3 cellular contexts compared by ENCODE assay signal in the genomic region with DNA sequence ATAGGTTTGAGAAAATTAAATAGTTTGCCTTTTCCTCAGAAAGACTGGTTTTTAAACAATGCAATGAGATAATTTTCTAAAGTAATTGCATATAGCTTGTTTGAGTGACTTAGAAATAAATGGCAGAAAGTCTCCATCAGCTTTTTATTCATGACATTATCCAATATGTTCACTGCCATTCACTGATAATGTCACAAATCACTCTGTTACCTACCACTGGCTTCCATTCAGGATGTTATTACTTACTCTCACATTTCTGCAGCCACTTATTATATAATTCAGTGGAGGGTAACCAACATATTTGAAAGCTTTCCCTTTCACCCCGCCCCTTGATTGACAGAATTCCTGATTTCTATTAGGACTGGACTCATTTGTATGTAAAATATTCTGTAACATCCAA.
"Had no signal": no experiment of that assay in that cellular context is flagged by ENCODE, and none has a peak within 500 bp of the region (broad histone marks: within the 10 kb centered on the region; RNA-seq: fewer than 3 reads in every experiment).

No MANE protein-coding gene starts in this region.

- H3K4me3 ChIP-seq: GM12878 had no signal

- DNase-seq: GDM1, GF-D8 had no signal
